1 cellular context compared by ENCODE assay signal in genomic region chr7:151123485-151124204, GRCh38.
TF ChIP-seq lines count a peak whose summit lies in the region.

No MANE protein-coding gene starts in this region.

TF ChIP-seq in HEK293, 187 proteins besides CTCF, POLR2A, EP300 and RAD21 (continued from another document and continues in another):
- TF ChIP-seq ZNF292 (tag by site-specific recombination; IDR thresholded peaks at IDR 0.05; ENCODE audit: borderline replicate concordance, low read depth) (no peak), ZNF549 (tag by site-specific recombination; IDR thresholded peaks at IDR 0.05) (no peak), ZNF354C (tag by site-specific recombination; IDR thresholded peaks at IDR 0.05; ENCODE audit: borderline replicate concordance, low read depth) (no peak), KLF8 (tag by site-specific recombination; IDR thresholded peaks at IDR 0.05) (peak; percentile 56), ZNF280C (tag by site-specific recombination; IDR thresholded peaks at IDR 0.05) (no peak), GLIS2 (tag by site-specific recombination; IDR thresholded peaks at IDR 0.05) (no peak), ZNF624 (tag by site-specific recombination; IDR thresholded peaks at IDR 0.05) (no peak), KLF17 (tag by site-specific recombination; IDR thresholded peaks at IDR 0.05) (peak; percentile 49; the same call in 1 of the 2 replicates), ZNF335 (tag by site-specific recombination; conservative IDR thresholded peaks at IDR 0.05) (no peak), ZNF623 (tag by site-specific recombination; IDR thresholded peaks at IDR 0.05) (no peak), ZNF37A (tag by site-specific recombination; IDR thresholded peaks at IDR 0.05) (no peak), ZNF211 (tag by site-specific recombination; IDR thresholded peaks at IDR 0.05; ENCODE audit: low read depth) (no peak), ZNF18 (tag by site-specific recombination; IDR thresholded peaks at IDR 0.05) (no peak), ZNF433 (tag by site-specific recombination; IDR thresholded peaks at IDR 0.05; ENCODE audit: low read depth) (no peak), ZNF76 (tag by site-specific recombination; IDR thresholded peaks at IDR 0.05; ENCODE audit: borderline replicate concordance, low read depth) (no peak), SP7 (tag by site-specific recombination; IDR thresholded peaks at IDR 0.05) (0 out of 2 replicates have a peak, but pooled peaks have one; percentile 24), ZNF169 (tag by site-specific recombination; IDR thresholded peaks at IDR 0.05) (no peak), ZNF426 (tag by site-specific recombination; IDR thresholded peaks at IDR 0.05) (no peak), ZNF571 (tag by site-specific recombination; IDR thresholded peaks at IDR 0.05) (no peak), ZNF175 (tag by site-specific recombination; IDR thresholded peaks at IDR 0.05) (no peak), ZBTB21 (tag by site-specific recombination; IDR thresholded peaks at IDR 0.05) (no peak), ZNF707 (tag by site-specific recombination; IDR thresholded peaks at IDR 0.05) (no peak), ZNF776 (tag by site-specific recombination; IDR thresholded peaks at IDR 0.05; ENCODE audit: borderline replicate concordance) (no peak), GFI1B (tag by site-specific recombination; IDR thresholded peaks at IDR 0.05) (no peak), GLI4 (tag by site-specific recombination; IDR thresholded peaks at IDR 0.05) (no peak), ZNF544 (tag by site-specific recombination; IDR thresholded peaks at IDR 0.05) (no peak), ZNF16 (tag by site-specific recombination; IDR thresholded peaks at IDR 0.05; ENCODE audit: low read depth) (no peak), ZBTB11 (tag by site-specific recombination; conservative IDR thresholded peaks at IDR 0.05; ENCODE audit: low read depth) (no peak), ZNF626 (tag by site-specific recombination; IDR thresholded peaks at IDR 0.05) (no peak), ZNF558 (tag by site-specific recombination; IDR thresholded peaks at IDR 0.05) (no peak), ZNF510 (tag by site-specific recombination; IDR thresholded peaks at IDR 0.05; ENCODE audit: insufficient replicate concordance) (no peak), ZNF223 (tag by site-specific recombination; IDR thresholded peaks at IDR 0.05) (no peak), ZNF214 (tag by site-specific recombination; IDR thresholded peaks at IDR 0.05; ENCODE audit: borderline replicate concordance) (no peak), ZNF704 (tag by site-specific recombination; IDR thresholded peaks at IDR 0.05) (no peak), ZNF133 (tag by site-specific recombination; IDR thresholded peaks at IDR 0.05) (no peak), SCRT1 (tag by site-specific recombination; IDR thresholded peaks at IDR 0.05; ENCODE audit: borderline replicate concordance) (no peak), ZEB2 (tag by site-specific recombination; IDR thresholded peaks at IDR 0.05) (0 out of 2 replicates have a peak, but pooled peaks have one; percentile 30), MYNN (tag by site-specific recombination; IDR thresholded peaks at IDR 0.05; ENCODE audit: borderline replicate concordance) (no peak), ZNF777 (tag by site-specific recombination; IDR thresholded peaks at IDR 0.05; ENCODE audit: borderline replicate concordance) (no peak), ZNF404 (tag by site-specific recombination; IDR thresholded peaks at IDR 0.05) (no peak)
- TF ChIP-seq, protein P1, sequence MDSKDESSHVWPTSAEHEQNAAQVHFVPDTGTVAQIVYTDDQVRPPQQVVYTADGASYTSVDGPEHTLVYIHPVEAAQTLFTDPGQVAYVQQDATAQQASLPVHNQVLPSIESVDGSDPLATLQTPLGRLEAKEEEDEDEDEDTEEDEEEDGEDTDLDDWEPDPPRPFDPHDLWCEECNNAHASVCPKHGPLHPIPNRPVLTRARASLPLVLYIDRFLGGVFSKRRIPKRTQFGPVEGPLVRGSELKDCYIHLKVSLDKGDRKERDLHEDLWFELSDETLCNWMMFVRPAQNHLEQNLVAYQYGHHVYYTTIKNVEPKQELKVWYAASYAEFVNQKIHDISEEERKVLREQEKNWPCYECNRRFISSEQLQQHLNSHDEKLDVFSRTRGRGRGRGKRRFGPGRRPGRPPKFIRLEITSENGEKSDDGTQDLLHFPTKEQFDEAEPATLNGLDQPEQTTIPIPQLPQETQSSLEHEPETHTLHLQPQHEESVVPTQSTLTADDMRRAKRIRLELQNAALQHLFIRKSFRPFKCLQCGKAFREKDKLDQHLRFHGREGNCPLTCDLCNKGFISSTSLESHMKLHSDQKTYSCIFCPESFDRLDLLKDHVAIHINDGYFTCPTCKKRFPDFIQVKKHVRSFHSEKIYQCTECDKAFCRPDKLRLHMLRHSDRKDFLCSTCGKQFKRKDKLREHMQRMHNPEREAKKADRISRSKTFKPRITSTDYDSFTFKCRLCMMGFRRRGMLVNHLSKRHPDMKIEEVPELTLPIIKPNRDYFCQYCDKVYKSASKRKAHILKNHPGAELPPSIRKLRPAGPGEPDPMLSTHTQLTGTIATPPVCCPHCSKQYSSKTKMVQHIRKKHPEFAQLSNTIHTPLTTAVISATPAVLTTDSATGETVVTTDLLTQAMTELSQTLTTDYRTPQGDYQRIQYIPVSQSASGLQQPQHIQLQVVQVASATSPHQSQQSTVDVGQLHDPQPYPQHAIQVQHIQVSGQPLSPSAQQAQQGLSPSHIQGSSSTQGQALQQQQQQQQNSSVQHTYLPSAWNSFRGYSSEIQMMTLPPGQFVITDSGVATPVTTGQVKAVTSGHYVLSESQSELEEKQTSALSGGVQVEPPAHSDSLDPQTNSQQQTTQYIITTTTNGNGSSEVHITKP (tag by site-specific recombination; IDR thresholded peaks at IDR 0.05), result 0 out of 2 replicates have a peak, but pooled peaks have one; percentile 21
- TF ChIP-seq, protein P2, sequence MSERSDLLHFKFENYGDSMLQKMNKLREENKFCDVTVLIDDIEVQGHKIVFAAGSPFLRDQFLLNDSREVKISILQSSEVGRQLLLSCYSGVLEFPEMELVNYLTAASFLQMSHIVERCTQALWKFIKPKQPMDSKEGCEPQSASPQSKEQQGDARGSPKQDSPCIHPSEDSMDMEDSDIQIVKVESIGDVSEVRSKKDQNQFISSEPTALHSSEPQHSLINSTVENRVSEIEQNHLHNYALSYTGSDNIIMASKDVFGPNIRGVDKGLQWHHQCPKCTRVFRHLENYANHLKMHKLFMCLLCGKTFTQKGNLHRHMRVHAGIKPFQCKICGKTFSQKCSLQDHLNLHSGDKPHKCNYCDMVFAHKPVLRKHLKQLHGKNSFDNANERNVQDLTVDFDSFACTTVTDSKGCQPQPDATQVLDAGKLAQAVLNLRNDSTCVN (tag by site-specific recombination; optimal IDR thresholded peaks at IDR 0.05), result no peak
- TF ChIP-seq, protein P3, sequence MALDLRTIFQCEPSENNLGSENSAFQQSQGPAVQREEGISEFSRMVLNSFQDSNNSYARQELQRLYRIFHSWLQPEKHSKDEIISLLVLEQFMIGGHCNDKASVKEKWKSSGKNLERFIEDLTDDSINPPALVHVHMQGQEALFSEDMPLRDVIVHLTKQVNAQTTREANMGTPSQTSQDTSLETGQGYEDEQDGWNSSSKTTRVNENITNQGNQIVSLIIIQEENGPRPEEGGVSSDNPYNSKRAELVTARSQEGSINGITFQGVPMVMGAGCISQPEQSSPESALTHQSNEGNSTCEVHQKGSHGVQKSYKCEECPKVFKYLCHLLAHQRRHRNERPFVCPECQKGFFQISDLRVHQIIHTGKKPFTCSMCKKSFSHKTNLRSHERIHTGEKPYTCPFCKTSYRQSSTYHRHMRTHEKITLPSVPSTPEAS (tag by site-specific recombination; IDR thresholded peaks at IDR 0.05), result no peak
- TF ChIP-seq, protein P4, sequence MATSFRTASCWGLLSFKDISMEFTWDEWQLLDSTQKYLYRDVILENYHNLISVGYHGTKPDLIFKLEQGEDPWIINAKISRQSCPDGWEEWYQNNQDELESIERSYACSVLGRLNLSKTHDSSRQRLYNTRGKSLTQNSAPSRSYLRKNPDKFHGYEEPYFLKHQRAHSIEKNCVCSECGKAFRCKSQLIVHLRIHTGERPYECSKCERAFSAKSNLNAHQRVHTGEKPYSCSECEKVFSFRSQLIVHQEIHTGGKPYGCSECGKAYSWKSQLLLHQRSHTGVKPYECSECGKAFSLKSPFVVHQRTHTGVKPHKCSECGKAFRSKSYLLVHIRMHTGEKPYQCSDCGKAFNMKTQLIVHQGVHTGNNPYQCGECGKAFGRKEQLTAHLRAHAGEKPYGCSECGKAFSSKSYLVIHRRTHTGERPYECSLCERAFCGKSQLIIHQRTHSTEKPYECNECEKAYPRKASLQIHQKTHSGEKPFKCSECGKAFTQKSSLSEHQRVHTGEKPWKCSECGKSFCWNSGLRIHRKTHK (tag by site-specific recombination; IDR thresholded peaks at IDR 0.05), result no peak
- TF ChIP-seq, protein P5, sequence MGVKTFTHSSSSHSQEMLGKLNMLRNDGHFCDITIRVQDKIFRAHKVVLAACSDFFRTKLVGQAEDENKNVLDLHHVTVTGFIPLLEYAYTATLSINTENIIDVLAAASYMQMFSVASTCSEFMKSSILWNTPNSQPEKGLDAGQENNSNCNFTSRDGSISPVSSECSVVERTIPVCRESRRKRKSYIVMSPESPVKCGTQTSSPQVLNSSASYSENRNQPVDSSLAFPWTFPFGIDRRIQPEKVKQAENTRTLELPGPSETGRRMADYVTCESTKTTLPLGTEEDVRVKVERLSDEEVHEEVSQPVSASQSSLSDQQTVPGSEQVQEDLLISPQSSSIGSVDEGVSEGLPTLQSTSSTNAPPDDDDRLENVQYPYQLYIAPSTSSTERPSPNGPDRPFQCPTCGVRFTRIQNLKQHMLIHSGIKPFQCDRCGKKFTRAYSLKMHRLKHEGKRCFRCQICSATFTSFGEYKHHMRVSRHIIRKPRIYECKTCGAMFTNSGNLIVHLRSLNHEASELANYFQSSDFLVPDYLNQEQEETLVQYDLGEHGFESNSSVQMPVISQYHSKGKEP (tag by site-specific recombination; IDR thresholded peaks at IDR 0.05), result no peak
